In the genomic region with DNA sequence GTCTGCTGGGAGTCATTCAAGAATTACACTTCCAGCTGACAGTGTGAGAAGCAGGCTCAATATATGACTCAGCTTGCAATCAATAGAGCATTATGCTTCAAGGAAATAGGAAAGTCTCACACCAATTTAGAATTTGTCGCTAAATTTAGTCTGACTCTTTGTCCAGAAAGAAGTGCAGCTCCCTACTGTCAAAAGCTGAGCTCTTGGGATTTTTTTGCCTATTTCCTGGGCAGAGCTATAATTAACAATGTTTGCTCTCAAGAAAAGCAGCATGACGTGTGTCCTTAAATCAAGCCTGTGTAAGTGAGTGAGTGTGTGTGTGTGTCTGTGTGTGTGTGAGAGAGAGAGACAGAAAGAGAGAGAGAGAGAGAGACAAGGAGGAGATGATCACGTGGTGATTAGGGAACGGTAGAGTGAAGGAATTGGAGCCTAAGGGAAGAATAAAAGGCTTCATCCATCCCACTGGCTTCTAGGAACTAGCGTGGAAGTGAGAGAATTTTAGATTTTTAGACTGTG, we compare ENCODE assay signal across 8 cellular contexts. TPM values are rescaled to one million over a fixed set of nuclear protein-coding genes. Genes with fewer than 3 reads are reported as not detected.
A peak's percentile ranks its signal among the peaks of the same experiment; 100 is the strongest.
DNase-seq lines count a peak whose midpoint lies in the region; ATAC-seq and TF ChIP-seq lines count a peak whose summit lies in the region.

No MANE protein-coding gene starts in this region.

- peaks cover 5% of the 10 kb centered on the region for H3K4me1 Mint-ChIP-seq in activated T-helper 17 cell treated with anti-CD3 and anti-CD28 coated beads, Interleukin-2, amount 50 U/mL, for 72 hours

- H3K27me3 ChIP-seq in heart right ventricle (no peaks in the 10 kb centered on the region), thoracic aorta (replicated peaks; ENCODE audit: insufficient read depth) (no peaks in the 10 kb centered on the region)

- H3K36me3 ChIP-seq in heart right ventricle (no peaks in the 10 kb centered on the region), thoracic aorta (no peaks in the 10 kb centered on the region)

- no peaks in the 10 kb centered on the region for H3K36me3 Mint-ChIP-seq in activated T-helper 17 cell treated with anti-CD3 and anti-CD28 coated beads, Interleukin-2, amount 50 U/mL, for 72 hours (ENCODE audit: low read depth)

- no peaks in the 10 kb centered on the region for H3K9me3 ChIP-seq in heart right ventricle
- H3K9me3 ChIP-seq in thoracic aorta = no peaks in the 10 kb centered on the region

- peak overlapping the region in 1 of 10 donors; percentile 4 for H3K4me3 ChIP-seq in heart right ventricle
- peak overlapping the region; percentile 21 for H3K4me3 ChIP-seq in thoracic aorta

- peak; percentile 58 for ATAC-seq in HG03432 (IDR thresholded peaks at IDR 0.05; ENCODE audit: unreplicated experiment)
- ATAC-seq in heart right ventricle = peak; percentile 76 to 96 (median 88)
- peak; percentile 68 for ATAC-seq in thoracic aorta (ENCODE audit: insufficient number of reproducible peaks, low FRiP score, low read depth)
- ATAC-seq in HG03565 (IDR thresholded peaks at IDR 0.05; ENCODE audit: unreplicated experiment) = no peak
- no peak for ATAC-seq in HG02973 (IDR thresholded peaks at IDR 0.05; ENCODE audit: unreplicated experiment)
- ATAC-seq in activated T-helper 17 cell treated with anti-CD3 and anti-CD28 coated beads, Interleukin-2, amount 50 U/mL, for 72 hours (replicated peaks) = no peak

- intact Hi-C loops in heart right ventricle (cut with DNase I) = no loop called here

- peaks cover 3% of the 10 kb centered on the region for H3K27me3 Mint-ChIP-seq in activated T-helper 17 cell treated with anti-CD3 and anti-CD28 coated beads, Interleukin-2, amount 50 U/mL, for 72 hours

- TF ChIP-seq CTCF in heart right ventricle (IDR thresholded peaks at IDR 0.05) (no peak), thoracic aorta (IDR thresholded peaks at IDR 0.05) (no peak)

- no peak overlapping the region for H3K27ac Mint-ChIP-seq in activated T-helper 17 cell treated with anti-CD3 and anti-CD28 coated beads, Interleukin-2, amount 50 U/mL, for 72 hours

- 24 to 30% methylated on average over 5 of the region's 5 CpGs for WGBS in heart right ventricle, 2 donors

- H3K4me1 ChIP-seq in heart right ventricle (peaks cover 3 to 23% (median 20%) of the 10 kb centered on the region in 9 donors), thoracic aorta (ENCODE audit: control insufficient read depth in 1 of 2, low read depth in 2 of 2) (peaks cover 4 to 20% of the 10 kb centered on the region in 2 donors)

- no peaks in the 10 kb centered on the region for H3K9me3 Mint-ChIP-seq in activated T-helper 17 cell treated with anti-CD3 and anti-CD28 coated beads, Interleukin-2, amount 50 U/mL, for 72 hours

- H3K27ac ChIP-seq in heart right ventricle = peak overlapping the region in 8 of 10 donors; percentile 29 to 74 (median 56)
- peak overlapping the region; percentile 58 to 66 for H3K27ac ChIP-seq in thoracic aorta

- DNase-seq in RPMI7951 (ENCODE audit: low read depth) (peak; percentile 73), heart right ventricle (peak in 1 of 2 donors; percentile 69), thoracic aorta (ENCODE audit: low spot score) (no peak)
- DNase-seq in stimulated activated CD4-positive, alpha-beta T cell treated with anti-CD3 and anti-CD28 coated beads, Interleukin-15, amount 100 ng/mL, for 24 hours = no peak

- no peak overlapping the region for H3K4me3 Mint-ChIP-seq in activated T-helper 17 cell treated with anti-CD3 and anti-CD28 coated beads, Interleukin-2, amount 50 U/mL, for 72 hours

RNA-seq across cellular contexts. Expression of a gene that starts 16.4 kb away (rescaled TPM):
- total RNA-seq in RPMI7951 (2014; rRNA removed; shearing (Covaris generic)) = 19.4 and 21.7 TPM in 2 replicates
- total RNA-seq in heart right ventricle (1 to 10 TPM; 1.7 to 5.1 (median 2.4) TPM), thoracic aorta (1 to 10 TPM; 5.3 to 6.9 TPM)
- 1 to 10 TPM; 4.3 to 5.6 TPM for polyA plus RNA-seq in heart right ventricle
- 1 to 10 TPM; 3.4 to 9.6 TPM for total RNA-seq in activated T-helper 17 cell treated with anti-CD3 and anti-CD28 coated beads, Interleukin-2, amount 50 U/mL, for 72 hours

RNA-seq across cellular contexts. Expression of a gene that starts 50.4 kb away (rescaled TPM):
- total RNA-seq in RPMI7951 (2014; rRNA removed; shearing (Covaris generic)) = 39.7 and 42.5 TPM in 2 replicates
- total RNA-seq in heart right ventricle = 10 to 100 TPM; 16.4 to 27.6 (median 19.8) TPM
- polyA plus RNA-seq in heart right ventricle = 1 to 10 TPM; 8.0 to 9.0 TPM
- 10 to 100 TPM; 26.8 to 56.4 TPM for total RNA-seq in thoracic aorta
- 10 to 100 TPM; 48.0 to 62.3 TPM for total RNA-seq in activated T-helper 17 cell treated with anti-CD3 and anti-CD28 coated beads, Interleukin-2, amount 50 U/mL, for 72 hours

RNA-seq across cellular contexts. Expression of a gene that starts 59.5 kb away (rescaled TPM):
- total RNA-seq in RPMI7951 (2014; rRNA removed; shearing (Covaris generic)) = 35.8 and 37.0 TPM in 2 replicates
- 10 to 100 TPM; 17.0 to 31.8 (median 23.0) TPM for total RNA-seq in heart right ventricle
- polyA plus RNA-seq in heart right ventricle = 10 to 100 TPM in 1 of 2 donors, 1 to 10 TPM in 1; 7.6 to 13.6 TPM
- total RNA-seq in thoracic aorta = 10 to 100 TPM; 31.5 to 41.5 TPM
- total RNA-seq in activated T-helper 17 cell treated with anti-CD3 and anti-CD28 coated beads, Interleukin-2, amount 50 U/mL, for 72 hours = 10 to 100 TPM; 37.5 to 41.6 TPM

Comparison
In these comparisons a context has a peak if more than half of its experiments do, and no peak if none do; other contexts are left out.
1. ATAC-seq: peak in HG03432 (single experiment), heart right ventricle (8 of 8) and thoracic aorta (single experiment); none in HG03565 (single experiment), HG02973 (single experiment) and activated T-helper 17 cell treated with anti-CD3 and anti-CD28 coated beads, Interleukin-2, amount 50 U/mL, for 72 hours (single experiment).